14 cellular contexts compared by ENCODE assay signal in genomic region chr12:26970136-26970535, GRCh38. TPM values are rescaled to one million over a fixed set of nuclear protein-coding genes. Genes with fewer than 3 reads are reported as not detected.
DNase-seq lines count a peak whose midpoint lies in the region; ATAC-seq and TF ChIP-seq lines count a peak whose summit lies in the region.
"Had no signal": no experiment of that assay in that cellular context is flagged by ENCODE, and none has a peak within 500 bp of the region (broad histone marks: within the 10 kb centered on the region; RNA-seq: fewer than 3 reads in every experiment).

No MANE protein-coding gene starts in this region.

- CTCF ChIA-PET in CD4-positive, alpha-beta T cell (lab: Charles Lee), result interaction anchor here (0.6 kb wide), 1 partner anchor 44 kb away, joined by 3 read pairs; the partner anchor contains the start of gene TM7SF3
- CTCF ChIA-PET in CD8-positive, alpha-beta memory T cell (lab: Charles Lee), result no interaction called here

- peaks cover 21% of the 10 kb centered on the region for H3K4me1 ChIP-seq in CD8-positive, alpha-beta memory T cell (ENCODE audit: insufficient read depth, low read length)

- POLR2A ChIA-PET in CD4-positive, alpha-beta T cell (lab: Charles Lee), result no interaction called here
- POLR2A ChIA-PET in CD8-positive, alpha-beta memory T cell (lab: Charles Lee), result no interaction called here

- H3K9me3 ChIP-seq in CD4-positive, alpha-beta T cell (ENCODE audit: control insufficient read depth, low read length), result no peaks in the 10 kb centered on the region
- H3K9me3 ChIP-seq in CD8-positive, alpha-beta memory T cell (ENCODE audit: low read length), result no peaks in the 10 kb centered on the region

- H3K36me3 ChIP-seq in CD8-positive, alpha-beta memory T cell (ENCODE audit: insufficient read depth, low read length), result peaks cover 5% of the 10 kb centered on the region

- H3K4me3 ChIP-seq in CD8-positive, alpha-beta memory T cell (ENCODE audit: low read length), result no peak overlapping the region
- H3K4me3 ChIP-seq: GM12878, GM23248, K562 had no signal

- peaks cover 51% of the 10 kb centered on the region for H3K36me3 Mint-ChIP-seq in CD4-positive, alpha-beta T cell (ENCODE audit: low read depth)
- peaks cover 0 to 47% (median 16%) of the 10 kb centered on the region in 3 donors for H3K36me3 Mint-ChIP-seq in CD8-positive, alpha-beta memory T cell
- peaks cover 5% of the 10 kb centered on the region for H3K36me3 Mint-ChIP-seq in IgD-negative memory B cell
- H3K36me3 Mint-ChIP-seq in central memory CD8-positive, alpha-beta T cell (ENCODE audit: insufficient read depth), result peaks cover 21% of the 10 kb centered on the region

- no peak for ATAC-seq in CD4-positive, alpha-beta T cell (ENCODE audit: poor library complexity)
- ATAC-seq in central memory CD8-positive, alpha-beta T cell (replicated peaks; ENCODE audit: extremely low read depth, poor library complexity, severe bottlenecking), result no peak
- no peak for ATAC-seq in HG03342 (IDR thresholded peaks at IDR 0.05; ENCODE audit: unreplicated experiment)
- ATAC-seq: GM12878, K562 had no signal

- H3K4me1 Mint-ChIP-seq in CD4-positive, alpha-beta T cell (ENCODE audit: low read depth), result peaks cover 23% of the 10 kb centered on the region
- H3K4me1 Mint-ChIP-seq in CD8-positive, alpha-beta memory T cell, result peaks cover 20 to 25% (median 24%) of the 10 kb centered on the region in 3 donors
- H3K4me1 Mint-ChIP-seq in IgD-negative memory B cell, result peaks cover 6 to 17% (median 13%) of the 10 kb centered on the region in 3 donors
- peaks cover 24% of the 10 kb centered on the region for H3K4me1 Mint-ChIP-seq in central memory CD8-positive, alpha-beta T cell

- H3K27me3 Mint-ChIP-seq in CD4-positive, alpha-beta T cell, result no peaks in the 10 kb centered on the region
- no peaks in the 10 kb centered on the region for H3K27me3 Mint-ChIP-seq in CD8-positive, alpha-beta memory T cell
- H3K27me3 Mint-ChIP-seq in IgD-negative memory B cell, result no peaks in the 10 kb centered on the region
- no peaks in the 10 kb centered on the region for H3K27me3 Mint-ChIP-seq in central memory CD8-positive, alpha-beta T cell
- H3K27me3 Mint-ChIP-seq: B cell had no signal

- no peak for TF ChIP-seq CTCF in CD4-positive, alpha-beta T cell (IDR thresholded peaks at IDR 0.05)

- intact Hi-C loops in CD4-positive, alpha-beta T cell (cut with DNase I, micrococcal nuclease), result loop anchor here (5.0 kb wide), 2 partner anchors 33 to 42 kb away; partner anchors contain the start of genes TM7SF3 (in 2 of the 2), FGFR1OP2 (in 1 of the 2) and INTS13 (in 1 of the 2)

- no peaks in the 10 kb centered on the region for H3K9me3 Mint-ChIP-seq in CD4-positive, alpha-beta T cell
- H3K9me3 Mint-ChIP-seq in CD8-positive, alpha-beta memory T cell, result no peaks in the 10 kb centered on the region
- no peaks in the 10 kb centered on the region for H3K9me3 Mint-ChIP-seq in IgD-negative memory B cell
- H3K9me3 Mint-ChIP-seq in central memory CD8-positive, alpha-beta T cell, result no peaks in the 10 kb centered on the region

- no peaks in the 10 kb centered on the region for H3K27me3 ChIP-seq in CD4-positive, alpha-beta T cell (ENCODE audit: control insufficient read depth, insufficient read depth, low read length)
- H3K27me3 ChIP-seq in CD8-positive, alpha-beta memory T cell (ENCODE audit: insufficient read depth, low read length, poor library complexity, severe bottlenecking), result no peaks in the 10 kb centered on the region

- H3K4me3 Mint-ChIP-seq in CD4-positive, alpha-beta T cell, result no peak overlapping the region
- no peak overlapping the region for H3K4me3 Mint-ChIP-seq in CD8-positive, alpha-beta memory T cell
- no peak overlapping the region for H3K4me3 Mint-ChIP-seq in IgD-negative memory B cell
- no peak overlapping the region for H3K4me3 Mint-ChIP-seq in central memory CD8-positive, alpha-beta T cell
- H3K4me3 Mint-ChIP-seq: B cell had no signal

- no peak overlapping the region for H3K27ac ChIP-seq in CD4-positive, alpha-beta T cell (ENCODE audit: low read depth, low read length)
- no peak overlapping the region for H3K27ac ChIP-seq in CD8-positive, alpha-beta memory T cell (ENCODE audit: low read depth, low read length)
- H3K27ac ChIP-seq: C4-2B, GM23248 had no signal

- no peak for DNase-seq in CD4-positive, alpha-beta T cell
- no peak for DNase-seq in CD8-positive, alpha-beta memory T cell
- DNase-seq in central memory CD8-positive, alpha-beta T cell (ENCODE audit: low spot score in 2 of 2), result no peak
- no peak for DNase-seq in NCI-H524 treated with DMSO at 0.1 percent for 48 hours (lab: John Stamatoyannopoulos, UW)
- DNase-seq in stimulated activated CD4-positive, alpha-beta T cell treated with anti-CD3 and anti-CD28 coated beads, Interleukin-1b, Interleukin-23, amount 100 ng/mL, for 48 hours, result no peak
- DNase-seq: DMS79, GM23248, H7 had no signal

- peak overlapping the region; percentile 55 for H3K27ac Mint-ChIP-seq in CD4-positive, alpha-beta T cell
- peak overlapping the region; percentile 15 to 75 (median 48) for H3K27ac Mint-ChIP-seq in CD8-positive, alpha-beta memory T cell
- peak overlapping the region in 2 of 3 donors; percentile 25 to 63 for H3K27ac Mint-ChIP-seq in IgD-negative memory B cell
- H3K27ac Mint-ChIP-seq in central memory CD8-positive, alpha-beta T cell (ENCODE audit: low read depth), result peak overlapping the region; percentile 49
- H3K27ac Mint-ChIP-seq: B cell had no signal

RNA-seq across cellular contexts. Expression of gene FGFR1OP2, which starts 31.9 kb away (rescaled TPM):
- total RNA-seq in CD4-positive, alpha-beta T cell, result 10 to 100 TPM; 44.8 to 46.8 TPM
- 10 to 100 TPM; 50.4 to 54.7 TPM for total RNA-seq in CD8-positive, alpha-beta memory T cell
- polyA plus RNA-seq in CD8-positive, alpha-beta memory T cell, result 103 TPM
- 66.2 TPM for polyA plus RNA-seq in IgD-negative memory B cell

RNA-seq across cellular contexts. Expression of gene INTS13, which starts 32.4 kb away (rescaled TPM):
- total RNA-seq in CD4-positive, alpha-beta T cell, result 10 to 100 TPM in 1 of 2 experiments, 1 to 10 TPM in 1; 8.5 to 12.1 TPM
- 10 to 100 TPM; 58.7 to 64.5 TPM for total RNA-seq in CD8-positive, alpha-beta memory T cell
- 22.3 TPM for polyA plus RNA-seq in CD8-positive, alpha-beta memory T cell
- 14.6 TPM for polyA plus RNA-seq in IgD-negative memory B cell

RNA-seq across cellular contexts. Expression of gene TM7SF3, which starts 44.0 kb away (rescaled TPM):
- total RNA-seq in CD4-positive, alpha-beta T cell, result 1 to 10 TPM; 8.3 to 9.5 TPM
- total RNA-seq in CD8-positive, alpha-beta memory T cell, result 10 to 100 TPM; 38.8 to 42.9 TPM
- polyA plus RNA-seq in CD8-positive, alpha-beta memory T cell, result 50.1 TPM
- polyA plus RNA-seq in IgD-negative memory B cell, result 46.1 TPM

RNA-seq across cellular contexts. Expression of gene MED21, which starts 52.2 kb away (rescaled TPM):
- total RNA-seq in CD4-positive, alpha-beta T cell, result 100 to 1,000 TPM; 103 to 107 TPM
- 10 to 100 TPM; 36.2 to 42.2 TPM for total RNA-seq in CD8-positive, alpha-beta memory T cell
- polyA plus RNA-seq in CD8-positive, alpha-beta memory T cell, result 19.7 TPM
- polyA plus RNA-seq in IgD-negative memory B cell, result 17.4 TPM

Comparison
In these comparisons a context has a peak if more than half of its experiments do, and no peak if none do; other contexts are left out.
1. RNA of gene INTS13, which starts 32.4 kb away (total RNA-seq): 58.7 to 64.5 TPM in CD8-positive, alpha-beta memory T cell; 8.5 to 12.1 TPM in CD4-positive, alpha-beta T cell; every median in the first group is over 4 times any median in the second.
2. Peak in every context shown above with its lines, with median percentiles within 50 percentile points of each other: H3K27ac Mint-ChIP-seq.